20 cellular contexts compared by ENCODE assay signal in the genomic region with DNA sequence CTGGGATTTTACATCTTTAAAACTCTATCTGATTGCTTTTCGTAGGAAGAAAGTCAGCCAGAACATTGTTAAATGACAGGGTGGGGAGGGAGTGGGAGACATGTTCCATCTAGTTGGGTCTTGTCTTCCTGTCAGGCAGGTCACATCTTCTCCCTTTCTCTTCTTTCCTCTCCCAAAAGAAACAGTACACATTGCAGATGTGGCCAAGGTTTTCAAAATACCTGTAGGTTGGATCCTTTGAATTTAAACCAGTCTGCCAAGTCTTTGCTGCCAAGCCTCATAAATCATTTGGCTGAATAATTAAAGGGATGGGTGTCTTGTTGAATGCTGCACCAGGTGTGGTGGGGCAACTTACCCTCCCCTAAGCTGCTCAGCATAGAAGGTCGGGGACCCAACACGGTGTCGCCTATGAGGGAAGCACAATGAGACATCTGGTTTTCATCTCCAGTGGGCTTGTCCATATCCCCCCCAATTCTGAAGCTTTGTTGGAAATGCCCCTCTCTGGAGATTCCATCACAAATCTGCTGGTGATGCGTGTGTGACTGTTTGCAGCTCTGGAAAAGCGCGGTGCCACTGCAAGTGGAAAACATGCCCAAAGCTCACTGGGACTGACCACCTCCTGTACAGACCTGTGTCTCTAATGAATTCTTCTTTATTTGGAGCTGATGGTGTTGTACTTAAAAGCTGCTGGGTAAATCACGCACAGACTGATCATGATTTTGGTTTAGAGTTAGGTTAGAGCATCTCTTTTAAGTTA.
DNase-seq lines count a peak whose midpoint lies in the region; ATAC-seq, FAIRE-seq and TF ChIP-seq lines count a peak whose summit lies in the region.
"Had no signal": no experiment of that assay in that cellular context is flagged by ENCODE, and none has a peak within 500 bp of the region (broad histone marks: within the 10 kb centered on the region; RNA-seq: fewer than 3 reads in every experiment).

No MANE protein-coding gene starts in this region.

- dilution Hi-C loops in mammary epithelial cell (cut with HindIII; ENCODE audit: low sequenced_read_pairs), result no loop called here

- H3K9me3 ChIP-seq in mammary epithelial cell (replicated peaks; ENCODE audit: insufficient read depth, low read length) (no peaks in the 10 kb centered on the region), pancreas (no peaks in the 10 kb centered on the region), right cardiac atrium (ENCODE audit: control insufficient read depth, low read length) (no peaks in the 10 kb centered on the region)
- H3K9me3 ChIP-seq: heart left ventricle, right atrium auricular region, SJSA1 had no signal

- in situ Hi-C loops in mammary epithelial cell (cut with MboI; ENCODE audit: low sequenced_read_pairs in 2 of 2), result no loop called here

- H4K20me1 ChIP-seq in mammary epithelial cell (ENCODE audit: insufficient read depth, low read length), result no peaks in the 10 kb centered on the region

- H2AFZ ChIP-seq in mammary epithelial cell (ENCODE audit: low read depth, low read length), result peak overlapping the region; percentile 18

- TSS peak; percentile 24 for BruUV-seq in mammary epithelial cell (replicated peaks; lab: Mats Ljungman, UMichigan)

- WGBS in mammary epithelial cell (ENCODE audit: low coverage, missing lambda C conversion rate), result 63% methylated on average over 8 of the region's 8 CpGs
- WGBS in pancreas, 2 donors, result 74 to 81% methylated on average over 8 of the region's 8 CpGs
- 95% methylated on average over 8 of the region's 8 CpGs for WGBS in right cardiac atrium

- DNase-seq in H54 (ENCODE audit: insufficient read length, low spot score) (no peak), NCI-H1417 (lab: John Stamatoyannopoulos, UW) (peak in 2 of 3 experiments; percentile 38 to 76), mammary epithelial cell (peak; percentile 91), pancreas (no peak), right cardiac atrium (no peak)
- DNase-seq: activated CD4-positive, alpha-beta T cell treated with anti-CD3 and anti-CD28 coated beads for 48 hours; activated CD8-positive, alpha-beta memory T cell treated with anti-CD3 and anti-CD28 coated beads, Interleukin-2, amount 50 U/mL, for 48 hours; activated naive CD4-positive, alpha-beta T cell treated with Interleukin-2 at 50 U/mL for 16 hours; dorsolateral prefrontal cortex; GF-D8; HCEC 1CT; heart left ventricle; midbrain; MM.1S; NCI-H2107 had no signal

- H3K36me3 ChIP-seq in mammary epithelial cell (ENCODE audit: insufficient read depth, low read length) (no peaks in the 10 kb centered on the region), pancreas (no peaks in the 10 kb centered on the region)
- H3K36me3 ChIP-seq: heart left ventricle, right atrium auricular region, SJSA1 had no signal

- intact Hi-C loops in mammary epithelial cell (cut with micrococcal nuclease), result loop anchor here (2.0 kb wide), 1 partner anchor 39 kb away; no protein-coding TSS in a partner anchor
- intact Hi-C loops in pancreas (cut with DNase I), result no loop called here
- intact Hi-C loops in right cardiac atrium (cut with DNase I), result no loop called here

- no peak overlapping the region for H3K9ac ChIP-seq in mammary epithelial cell (ENCODE audit: insufficient read depth, low read length)

- ATAC-seq in pancreas, result peak; percentile 5 to 45 (median 35)
- no peak for ATAC-seq in right cardiac atrium
- no peak for ATAC-seq in GM21515 (IDR thresholded peaks at IDR 0.05; ENCODE audit: unreplicated experiment)
- ATAC-seq in GM18519 (IDR thresholded peaks at IDR 0.05; ENCODE audit: low FRiP score, unreplicated experiment), result no peak

- H3K4me2 ChIP-seq in mammary epithelial cell (ENCODE audit: insufficient read depth, low read depth, low read length), result peak overlapping the region; percentile 39

- TF ChIP-seq CTCF in mammary epithelial cell (conservative IDR thresholded peaks at IDR 0.05 in 1 of 2, IDR thresholded peaks at IDR 0.05 in 1 of 2; ENCODE audit: extremely low read depth in 1 of 2, insufficient read depth in 1 of 2, low read depth in 1 of 2, low read length in 2 of 2) (no peak), pancreas (IDR thresholded peaks at IDR 0.05) (no peak)

- TF ChIP-seq POLR2A in H54 (IDR thresholded peaks at IDR 0.05; ENCODE audit: low read depth, low read length), result no peak

- FAIRE-seq in H54 (lab: Jason Lieb, UNC) (peak; percentile 61), pancreas (lab: Jason Lieb, UNC) (no peak)
- FAIRE-seq: islet of Langerhans had no signal

- peak overlapping the region; percentile 83 for H3K27ac ChIP-seq in mammary epithelial cell (ENCODE audit: insufficient read depth, low read depth, low read length)
- peak overlapping the region in 2 of 4 donors; percentile 46 to 55 for H3K27ac ChIP-seq in pancreas
- no peak overlapping the region for H3K27ac ChIP-seq in right cardiac atrium (ENCODE audit: low read length)
- H3K27ac ChIP-seq: SJSA1 had no signal

- peaks cover 12% of the 10 kb centered on the region for H3K79me2 ChIP-seq in mammary epithelial cell (ENCODE audit: insufficient read depth, low read length)

- CTCF ChIA-PET in mammary epithelial cell (lab: Charles Lee; ENCODE audit: low non-redundant PET), result interaction anchor here (0.5 kb wide), 1 partner anchor 170 kb away, joined by 11 read pairs; no protein-coding TSS in a partner anchor

- H3K4me1 ChIP-seq in mammary epithelial cell (ENCODE audit: insufficient read depth, low read length) (peaks cover 38% of the 10 kb centered on the region), pancreas (peaks cover 0 to 28% (median 11%) of the 10 kb centered on the region in 3 donors), right cardiac atrium (ENCODE audit: control insufficient read depth, insufficient read depth, low read length) (peaks cover 3% of the 10 kb centered on the region)

- no peak overlapping the region for H3K4me3 ChIP-seq in mammary epithelial cell (replicated peaks in 1 of 3; ENCODE audit: insufficient read depth in 1 of 3, low read depth in 2 of 3, low read length in 3 of 3)
- H3K4me3 ChIP-seq in pancreas, result no peak overlapping the region
- H3K4me3 ChIP-seq in right cardiac atrium (ENCODE audit: low read length), result no peak overlapping the region
- H3K4me3 ChIP-seq: dorsolateral prefrontal cortex, heart left ventricle, right atrium auricular region, SJSA1 had no signal

- H3K27me3 ChIP-seq in mammary epithelial cell (ENCODE audit: insufficient read depth, low read length), result no peaks in the 10 kb centered on the region
- no peaks in the 10 kb centered on the region for H3K27me3 ChIP-seq in pancreas
- H3K27me3 ChIP-seq in right cardiac atrium (ENCODE audit: control insufficient read depth, insufficient read depth), result no peaks in the 10 kb centered on the region
- H3K27me3 ChIP-seq: dorsolateral prefrontal cortex, heart left ventricle, right atrium auricular region, SJSA1 had no signal

Comparison
In these comparisons a context has a peak if more than half of its experiments do, and no peak if none do; other contexts are left out.
1. DNase-seq: peak in NCI-H1417 (2 of 3) and mammary epithelial cell (single experiment); none in H54 (single experiment), pancreas (0 of 6) and right cardiac atrium (0 of 3).
2. ATAC-seq: peak in pancreas (4 of 4); none in right cardiac atrium (0 of 2), GM21515 (single experiment) and GM18519 (single experiment).